ENCODE assay signal across 9 cellular contexts in the genomic region with DNA sequence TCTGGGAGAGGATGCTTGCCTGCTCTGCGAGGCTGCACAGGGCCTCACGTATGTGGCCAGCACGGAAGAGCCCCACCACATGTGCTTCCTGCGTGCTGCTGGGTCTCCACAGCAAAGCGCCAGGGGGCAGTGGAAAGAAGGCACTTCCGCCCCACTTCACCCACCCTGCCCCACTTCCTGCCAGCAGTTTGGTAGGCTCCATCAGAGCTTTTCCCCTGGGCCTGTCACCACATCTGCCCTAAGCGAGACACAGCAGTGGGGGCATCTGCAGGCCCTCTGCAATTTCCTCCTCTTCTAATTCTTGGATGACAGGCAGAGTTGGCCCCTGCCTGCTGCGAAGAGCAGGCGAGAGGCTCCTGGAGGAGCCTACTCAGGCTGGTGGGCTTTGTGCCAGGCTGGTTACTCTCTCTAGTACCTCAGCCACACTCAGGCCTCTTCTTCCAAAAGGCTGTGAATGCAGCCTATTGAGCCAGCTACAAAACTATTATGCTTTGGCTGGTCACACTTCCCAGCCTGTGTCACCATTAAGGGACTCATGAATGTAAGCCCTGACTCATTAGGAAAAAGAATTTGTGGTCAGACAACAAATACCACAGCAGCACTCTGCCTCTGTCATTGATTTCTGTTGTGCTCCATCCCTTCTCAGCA. TPM values are rescaled to one million over a fixed set of nuclear protein-coding genes. Genes with fewer than 3 reads are reported as not detected.
DNase-seq lines count a peak whose midpoint lies in the region; ATAC-seq and TF ChIP-seq lines count a peak whose summit lies in the region.
"Had no signal": no experiment of that assay in that cellular context is flagged by ENCODE, and none has a peak within 500 bp of the region (broad histone marks: within the 10 kb centered on the region; RNA-seq: fewer than 3 reads in every experiment).

No MANE protein-coding gene starts in this region.

- peaks cover 65% of the 10 kb centered on the region for H3K4me1 ChIP-seq in Loucy (ENCODE audit: insufficient read depth, low read length, poor library complexity, severe bottlenecking)
- H3K4me1 ChIP-seq: SJSA1 had no signal

- H3K27me3 ChIP-seq in Loucy (ENCODE audit: insufficient read depth, low read length, poor library complexity, severe bottlenecking) = no peaks in the 10 kb centered on the region

- peak overlapping the region; percentile 82 for H3K4me2 ChIP-seq in Loucy (ENCODE audit: low read depth, low read length, poor library complexity, severe bottlenecking)

- H3K9me3 ChIP-seq in Loucy (ENCODE audit: insufficient read depth, low read depth, low read length) = no peaks in the 10 kb centered on the region
- H3K9me3 ChIP-seq: SJSA1 had no signal

- ATAC-seq in GM21619 (IDR thresholded peaks at IDR 0.05; ENCODE audit: unreplicated experiment) = peak; percentile 77
- ATAC-seq in Right ventricle myocardium superior (ENCODE audit: poor library complexity) = peak; percentile 55

- peaks cover 48% of the 10 kb centered on the region for H3K79me2 ChIP-seq in Loucy (ENCODE audit: insufficient read depth, low read length)

- TF ChIP-seq CTCF in GM12864 (IDR thresholded peaks at IDR 0.05; ENCODE audit: low read depth, low read length, missing control alignments) = peak; percentile 57
- TF ChIP-seq CTCF in Loucy (conservative IDR thresholded peaks at IDR 0.05; ENCODE audit: low read length) = peak; percentile 50

- H3K9ac ChIP-seq in Loucy (ENCODE audit: low read depth, low read length, poor library complexity, severe bottlenecking) = peak overlapping the region; percentile 73

- no peak overlapping the region for H2AFZ ChIP-seq in Loucy (ENCODE audit: low read length)

- H3K4me3 ChIP-seq in GM12864 (ENCODE audit: low read depth, low read length) = no peak overlapping the region
- peak overlapping the region; percentile 56 for H3K4me3 ChIP-seq in Loucy (ENCODE audit: low read length, poor library complexity, severe bottlenecking)
- H3K4me3 ChIP-seq: SJSA1 had no signal

- intact Hi-C loops in Right ventricle myocardium superior (cut with DNase I) = loop anchor here (5.0 kb wide), 1 partner anchor 115 kb away; a partner anchor contains a TSS

- H3K36me3 ChIP-seq in Loucy (ENCODE audit: insufficient read depth, low read length) = peaks cover 74% of the 10 kb centered on the region; the same call in 1 of the 2 replicates
- H3K36me3 ChIP-seq: SJSA1 had no signal

- no peaks in the 10 kb centered on the region for H4K20me1 ChIP-seq in Loucy (ENCODE audit: insufficient read depth, low read length, poor library complexity, severe bottlenecking)

- peak; percentile 66 for DNase-seq in GM12864 (ENCODE audit: low read depth)
- peak; percentile 65 to 66 for DNase-seq in activated CD8-positive, alpha-beta memory T cell treated with anti-CD3 and anti-CD28 coated beads for 1 hour (ENCODE audit: extremely low read depth in 1 of 2, low read depth in 1 of 2)
- peak; percentile 56 for DNase-seq in Right ventricle myocardium superior
- DNase-seq in stimulated activated CD4-positive, alpha-beta T cell treated with anti-CD3 and anti-CD28 coated beads, TNF-alpha, amount 100 ng/mL, for 48 hours (ENCODE audit: low read depth in 3 of 3) = peak; percentile 36 to 69 (median 63)
- no peak for DNase-seq in NCI-H146 treated with DMSO at 0.1 percent for 48 hours (lab: John Stamatoyannopoulos, UW; ENCODE audit: unreplicated experiment)
- DNase-seq in ACHN = no peak

- in situ Hi-C loops in ACHN (cut with HindIII; ENCODE audit: low pct_ligation_motif_present, low pct_unique_long_range_greater_than_20kb, low sequenced_read_pairs) = no loop called here

- H3K9me2 ChIP-seq in Loucy (replicated peaks; ENCODE audit: low read depth, low read length) = no peaks in the 10 kb centered on the region

- peaks cover 17% of the 10 kb centered on the region for H3F3A ChIP-seq in Loucy (ENCODE audit: low read depth)

RNA-seq across cellular contexts. Expression of a gene that starts 25.0 kb away (rescaled TPM):
- total RNA-seq in Right ventricle myocardium superior = 0.48 TPM
- total RNA-seq: SJSA1 had no signal

RNA-seq across cellular contexts. Expression of a gene that starts 41.7 kb away (rescaled TPM):
- not detected for total RNA-seq in Right ventricle myocardium superior
- total RNA-seq: SJSA1 had no signal

RNA-seq across cellular contexts. Expression of a gene that starts 47.3 kb away (rescaled TPM):
- total RNA-seq in Right ventricle myocardium superior = 2.3 TPM
- total RNA-seq: SJSA1 had no signal

Comparison
In these comparisons a context has a peak if more than half of its experiments do, and no peak if none do; other contexts are left out.
1. DNase-seq: peak in GM12864 (single experiment), activated CD8-positive, alpha-beta memory T cell treated with anti-CD3 and anti-CD28 coated beads for 1 hour (2 of 2), Right ventricle myocardium superior (single experiment) and stimulated activated CD4-positive, alpha-beta T cell treated with anti-CD3 and anti-CD28 coated beads, TNF-alpha, amount 100 ng/mL, for 48 hours (3 of 3); none in NCI-H146 treated with DMSO at 0.1 percent for 48 hours (single experiment) and ACHN (single experiment).